Comparison of ENCODE assay signal across 8 cellular contexts in the genomic region with DNA sequence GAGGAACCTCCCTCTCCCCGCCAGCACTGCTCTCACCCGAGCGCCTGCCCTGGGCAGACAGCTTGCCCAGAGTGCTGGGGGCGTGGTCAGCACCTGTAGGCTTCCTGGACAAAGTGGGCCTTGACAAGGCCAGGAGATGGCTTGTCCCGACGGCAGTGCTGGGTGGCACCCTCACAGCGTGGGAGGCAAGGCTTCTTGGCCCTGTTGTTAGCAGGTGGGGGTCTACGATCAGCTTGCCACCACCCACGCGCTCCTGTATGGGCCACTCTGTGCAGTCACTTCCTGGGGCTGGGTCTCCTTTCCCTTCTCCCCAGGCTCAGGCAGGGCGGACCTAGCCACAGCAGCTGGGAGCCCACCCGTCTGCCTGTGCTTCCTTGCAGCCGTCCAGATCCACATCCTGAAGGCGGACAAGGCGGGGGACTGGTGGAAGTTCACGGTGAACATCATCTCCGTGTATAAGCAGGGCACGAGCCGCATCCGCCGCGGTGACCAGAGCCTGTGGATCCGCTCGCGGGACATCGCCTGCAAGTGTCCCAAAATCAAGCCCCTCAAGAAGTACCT.
DNase-seq lines count a peak whose midpoint lies in the region; ATAC-seq, FAIRE-seq and TF ChIP-seq lines count a peak whose summit lies in the region.

No MANE protein-coding gene starts in this region.

- H3K9me3 Mint-ChIP-seq in activated naive CD8-positive, alpha-beta T cell treated with anti-CD3 and anti-CD28 coated beads for 36 hours, result no peaks in the 10 kb centered on the region

- H3K27me3 ChIP-seq in keratinocyte (ENCODE audit: control insufficient read depth, extremely low read depth, insufficient read depth, low read length) (peaks cover 7% of the 10 kb centered on the region), subcutaneous abdominal adipose tissue (ENCODE audit: control insufficient read depth in 5 of 5, insufficient read depth in 4 of 5, low read length in 5 of 5) (peaks cover 0 to 3% (median 0%) of the 10 kb centered on the region in 5 donors)

- peaks cover 4% of the 10 kb centered on the region for H3K27me3 Mint-ChIP-seq in activated naive CD8-positive, alpha-beta T cell treated with anti-CD3 and anti-CD28 coated beads for 36 hours

- no peak for FAIRE-seq in keratinocyte (lab: Jason Lieb, UNC)

- peak overlapping the region; percentile 79 for H2AFZ ChIP-seq in keratinocyte (ENCODE audit: control insufficient read depth, low read length)

- H4K20me1 ChIP-seq in keratinocyte (ENCODE audit: control insufficient read depth, extremely low read depth, insufficient read depth, low read length), result no peaks in the 10 kb centered on the region

- peaks cover 14% of the 10 kb centered on the region for H3K4me1 Mint-ChIP-seq in activated naive CD8-positive, alpha-beta T cell treated with anti-CD3 and anti-CD28 coated beads for 36 hours

- peak overlapping the region; percentile 75 for H3K4me3 Mint-ChIP-seq in activated naive CD8-positive, alpha-beta T cell treated with anti-CD3 and anti-CD28 coated beads for 36 hours

- H3K36me3 ChIP-seq in keratinocyte (ENCODE audit: control insufficient read depth in 2 of 2, extremely low read depth in 1 of 2, insufficient read depth in 2 of 2, low read length in 2 of 2) (no peaks in the 10 kb centered on the region), subcutaneous abdominal adipose tissue (ENCODE audit: control insufficient read depth in 5 of 5, insufficient read depth in 5 of 5, low read length in 5 of 5) (no peaks in the 10 kb centered on the region)

- H3K9me3 ChIP-seq in keratinocyte (ENCODE audit: control insufficient read depth, low read depth, low read length) (no peaks in the 10 kb centered on the region), subcutaneous abdominal adipose tissue (ENCODE audit: control insufficient read depth in 5 of 5, low read length in 5 of 5) (peaks cover 0 to 3% (median 0%) of the 10 kb centered on the region in 5 donors)

- H3K9me1 ChIP-seq in keratinocyte (ENCODE audit: control insufficient read depth, extremely low read depth, insufficient read depth, low read length), result no peaks in the 10 kb centered on the region

- no peaks in the 10 kb centered on the region for H3K79me2 ChIP-seq in keratinocyte (ENCODE audit: control insufficient read depth, insufficient read depth, low read length)

- H3K4me3 ChIP-seq in keratinocyte (ENCODE audit: control insufficient read depth in 2 of 3, extremely low read depth in 1 of 3, insufficient read depth in 2 of 3, low read depth in 1 of 3, low read length in 3 of 3), result peak overlapping the region; percentile 11 to 48 (median 44)
- peak overlapping the region in 4 of 5 donors; percentile 47 to 65 (median 55) for H3K4me3 ChIP-seq in subcutaneous abdominal adipose tissue (ENCODE audit: low read depth in 1 of 5, low read length in 5 of 5)

- H3K36me3 Mint-ChIP-seq in activated naive CD8-positive, alpha-beta T cell treated with anti-CD3 and anti-CD28 coated beads for 36 hours, result no peaks in the 10 kb centered on the region

- no peak for ATAC-seq in GM21526 (IDR thresholded peaks at IDR 0.05; ENCODE audit: low FRiP score, unreplicated experiment)
- no peak for ATAC-seq in HG03460 (IDR thresholded peaks at IDR 0.05; ENCODE audit: unreplicated experiment)

- dilution Hi-C loops in keratinocyte (cut with MboI; ENCODE audit: extremely low pct_ligation_motif_present, low sequenced_read_pairs), result no loop called here

- peak; percentile 75 for DNase-seq in DMS53 (lab: John Stamatoyannopoulos, UW)
- DNase-seq in DMS53 treated with DMSO at 0.1 percent for 48 hours (lab: John Stamatoyannopoulos, UW; ENCODE audit: unreplicated experiment), result no peak
- DNase-seq in activated naive CD8-positive, alpha-beta T cell treated with anti-CD3 and anti-CD28 coated beads for 36 hours, result peak; percentile 30
- no peak for DNase-seq in keratinocyte (ENCODE audit: low read depth, low spot score)
- DNase-seq in NCI-H446 treated with DMSO at 0.1 percent for 48 hours (lab: John Stamatoyannopoulos, UW), result no peak

- no peak for TF ChIP-seq CTCF in keratinocyte (optimal IDR thresholded peaks at IDR 0.05 in 1 of 3, IDR thresholded peaks at IDR 0.05 in 1 of 3, conservative IDR thresholded peaks at IDR 0.05 in 1 of 3; ENCODE audit: extremely low read depth in 1 of 3, insufficient read depth in 2 of 3, low read length in 3 of 3)

- peak overlapping the region; percentile 76 for H3K27ac Mint-ChIP-seq in activated naive CD8-positive, alpha-beta T cell treated with anti-CD3 and anti-CD28 coated beads for 36 hours

- H3K27ac ChIP-seq in keratinocyte (ENCODE audit: control insufficient read depth, insufficient read depth, low read length) (no peak overlapping the region), subcutaneous abdominal adipose tissue (ENCODE audit: low read depth, low read length) (no peak overlapping the region)

- H3K9ac ChIP-seq in keratinocyte (ENCODE audit: control insufficient read depth, extremely low read depth, insufficient read depth, low read length) (peak overlapping the region; percentile 37), subcutaneous abdominal adipose tissue (ENCODE audit: low read length in 5 of 5) (peak overlapping the region in 4 of 5 donors; percentile 46 to 86 (median 64))

- H3K4me2 ChIP-seq in keratinocyte (ENCODE audit: control insufficient read depth, extremely low read depth, insufficient read depth, low read depth, low read length), result peak overlapping the region; percentile 73

- H3K4me1 ChIP-seq in keratinocyte (ENCODE audit: control insufficient read depth, extremely low read depth, insufficient read depth, low read length), result peaks cover 5% of the 10 kb centered on the region
- peaks cover 6 to 63% (median 49%) of the 10 kb centered on the region in 5 donors for H3K4me1 ChIP-seq in subcutaneous abdominal adipose tissue (ENCODE audit: control insufficient read depth in 5 of 5, insufficient read depth in 5 of 5, low read length in 5 of 5)

Comparison
In these comparisons a context has a peak if more than half of its experiments do, and no peak if none do; other contexts are left out.
1. DNase-seq: peak in DMS53 (single experiment) and activated naive CD8-positive, alpha-beta T cell treated with anti-CD3 and anti-CD28 coated beads for 36 hours (single experiment); none in DMS53 treated with DMSO at 0.1 percent for 48 hours (single experiment), keratinocyte (single experiment) and NCI-H446 treated with DMSO at 0.1 percent for 48 hours (single experiment).